8 cellular contexts compared by ENCODE assay signal in genomic region chr11:2912498-2912897, GRCh38. TPM values are rescaled to one million over a fixed set of nuclear protein-coding genes. Genes with fewer than 3 reads are reported as not detected.
DNase-seq lines count a peak whose midpoint lies in the region; ATAC-seq and TF ChIP-seq lines count a peak whose summit lies in the region.

No MANE protein-coding gene starts in this region.

- H3K9me3 ChIP-seq in skeletal muscle satellite cell (replicated peaks; ENCODE audit: low read length), result no peaks in the 10 kb centered on the region

- POLR2A ChIA-PET in GM10248 (lab: Yijun Ruan, JAX), result no interaction called here
- POLR2A ChIA-PET in activated CD4-positive, alpha-beta T cell treated with anti-CD3 and anti-CD28 coated beads, Interleukin-2, amount 10 ng/mL, durations not matched to agents 7 days and 5 days (lab: Charles Lee), result no interaction called here

- no peaks in the 10 kb centered on the region for H3K36me3 ChIP-seq in skeletal muscle satellite cell (ENCODE audit: insufficient read depth, low read length)

- no peaks in the 10 kb centered on the region for H3K27me3 ChIP-seq in skeletal muscle satellite cell (ENCODE audit: control insufficient read depth, insufficient read depth, low read length)

- CTCF ChIA-PET in GM10248 (lab: Yijun Ruan, JAX), result interaction anchor here (1.2 kb wide), 1 partner anchor 9 kb away, joined by 3 read pairs; no protein-coding TSS in a partner anchor
- CTCF ChIA-PET in activated CD4-positive, alpha-beta T cell treated with anti-CD3 and anti-CD28 coated beads, Interleukin-2, amount 10 ng/mL, durations not matched to agents 7 days and 5 days (lab: Charles Lee), result interaction anchor here (3.3 kb wide), 1 partner anchor 9 kb away, joined by 8 read pairs; no protein-coding TSS in a partner anchor

- H3K36me3 Mint-ChIP-seq in activated CD4-positive, alpha-beta T cell treated with anti-CD3 and anti-CD28 coated beads, Interleukin-2, amount 10 ng/mL, durations not matched to agents 7 days and 5 days (ENCODE audit: low read depth), result no peaks in the 10 kb centered on the region

- peak overlapping the region; percentile 31 for H3K9ac ChIP-seq in skeletal muscle satellite cell (ENCODE audit: low read depth, low read length)

- no peak for ATAC-seq in GM21381 (IDR thresholded peaks at IDR 0.05; ENCODE audit: unreplicated experiment)

- peak overlapping the region; percentile 68 for H3K4me2 ChIP-seq in skeletal muscle satellite cell (ENCODE audit: low read length)

- TF ChIP-seq CTCF in fibroblast of pulmonary artery (IDR thresholded peaks at IDR 0.05; ENCODE audit: low read length, missing control alignments) (no peak), GM10248 (IDR thresholded peaks at IDR 0.05; ENCODE audit: control extremely low read depth, extremely low read depth, low read depth, missing control alignments) (no peak)

- peaks cover 8% of the 10 kb centered on the region for H3K4me1 Mint-ChIP-seq in activated CD4-positive, alpha-beta T cell treated with anti-CD3 and anti-CD28 coated beads, Interleukin-2, amount 10 ng/mL, durations not matched to agents 7 days and 5 days

- H3K4me3 ChIP-seq in fibroblast of pulmonary artery (replicated peaks; ENCODE audit: low read depth, low read length) (no peak overlapping the region), skeletal muscle satellite cell (ENCODE audit: low read length) (peak overlapping the region; percentile 44)

- peaks cover 22% of the 10 kb centered on the region for H3K4me1 ChIP-seq in skeletal muscle satellite cell (ENCODE audit: control insufficient read depth, insufficient read depth, low read length)

- H3K9me3 Mint-ChIP-seq in activated CD4-positive, alpha-beta T cell treated with anti-CD3 and anti-CD28 coated beads, Interleukin-2, amount 10 ng/mL, durations not matched to agents 7 days and 5 days, result no peaks in the 10 kb centered on the region

- peak; percentile 78 for DNase-seq in GM03348 (ENCODE audit: low spot score)
- peak; percentile 56 for DNase-seq in RKO (ENCODE audit: low spot score)
- peak; percentile 65 for DNase-seq in fibroblast of pulmonary artery (ENCODE audit: low read depth)
- DNase-seq in C1 segment of cervical spinal cord (lab: John Stamatoyannopoulos, UW), result no peak
- no peak for DNase-seq in GM10248 (ENCODE audit: extremely low spot score)
- DNase-seq in activated CD4-positive, alpha-beta T cell treated with anti-CD3 and anti-CD28 coated beads, Interleukin-2, amount 10 ng/mL, durations not matched to agents 7 days and 5 days, result no peak

- no peak overlapping the region for H3K27ac Mint-ChIP-seq in activated CD4-positive, alpha-beta T cell treated with anti-CD3 and anti-CD28 coated beads, Interleukin-2, amount 10 ng/mL, durations not matched to agents 7 days and 5 days

- H3K4me3 Mint-ChIP-seq in activated CD4-positive, alpha-beta T cell treated with anti-CD3 and anti-CD28 coated beads, Interleukin-2, amount 10 ng/mL, durations not matched to agents 7 days and 5 days, result no peak overlapping the region

- H3K27me3 Mint-ChIP-seq in activated CD4-positive, alpha-beta T cell treated with anti-CD3 and anti-CD28 coated beads, Interleukin-2, amount 10 ng/mL, durations not matched to agents 7 days and 5 days, result no peaks in the 10 kb centered on the region

RNA-seq across cellular contexts. Expression of gene PHLDA2, which starts 16.7 kb away (rescaled TPM):
- total RNA-seq in skeletal muscle satellite cell (2012; rRNA removed), result 11.8 and 15.5 TPM in 2 replicates
- under 1 TPM; 0.35 to 0.45 TPM for total RNA-seq in activated CD4-positive, alpha-beta T cell treated with anti-CD3 and anti-CD28 coated beads, Interleukin-2, amount 10 ng/mL, durations not matched to agents 7 days and 5 days

RNA-seq across cellular contexts. Expression of gene CDKN1C, which starts 26.9 kb away (rescaled TPM):
- total RNA-seq in skeletal muscle satellite cell (2012; rRNA removed), result 0.51 and 1.3 TPM in 2 replicates
- under 1 TPM; 0.29 to 0.40 TPM for total RNA-seq in activated CD4-positive, alpha-beta T cell treated with anti-CD3 and anti-CD28 coated beads, Interleukin-2, amount 10 ng/mL, durations not matched to agents 7 days and 5 days

Comparison
In these comparisons a context has a peak if more than half of its experiments do, and no peak if none do; other contexts are left out.
1. DNase-seq: peak in GM03348 (single experiment), RKO (single experiment) and fibroblast of pulmonary artery (single experiment); none in C1 segment of cervical spinal cord (0 of 14), GM10248 (single experiment) and activated CD4-positive, alpha-beta T cell treated with anti-CD3 and anti-CD28 coated beads, Interleukin-2, amount 10 ng/mL, durations not matched to agents 7 days and 5 days (single experiment).